8 cellular contexts compared by ENCODE assay signal in the genomic region with DNA sequence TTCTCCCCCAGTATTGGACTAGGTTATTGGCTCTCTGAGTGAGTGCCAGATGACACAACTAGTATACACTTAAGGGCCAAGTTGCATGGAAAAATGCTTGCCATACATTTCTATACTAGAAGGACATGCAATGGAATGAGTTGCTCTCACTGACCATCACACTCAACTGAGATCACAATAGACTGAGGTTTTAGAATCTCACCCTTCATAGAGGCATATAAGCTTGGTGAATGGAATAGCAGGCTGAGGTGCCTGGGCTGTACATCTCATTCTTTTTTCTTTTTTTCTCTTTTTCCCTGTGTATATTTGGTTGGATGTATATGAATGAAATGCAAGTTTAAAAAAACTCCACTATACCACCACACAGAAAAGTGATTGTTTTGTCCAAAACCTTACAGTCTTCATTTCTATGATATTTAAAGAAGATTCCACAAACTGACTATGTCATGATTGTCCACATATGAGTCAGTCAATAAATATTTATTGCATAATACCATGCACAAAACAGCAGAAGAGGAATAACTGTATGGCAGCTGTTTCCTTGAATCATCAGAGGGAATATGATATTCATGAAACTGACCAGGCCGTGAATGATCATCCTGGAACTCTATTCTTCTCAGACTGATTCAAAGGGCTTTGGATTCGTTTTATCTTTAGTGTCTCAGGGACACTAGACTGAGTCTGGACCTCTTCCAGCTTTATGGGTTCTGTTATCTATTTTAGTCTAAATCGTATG.
A peak's percentile ranks its signal among the peaks of the same experiment; 100 is the strongest.
DNase-seq lines count a peak whose midpoint lies in the region; ATAC-seq and TF ChIP-seq lines count a peak whose summit lies in the region.

No MANE protein-coding gene starts in this region.

- H3K4me3 Mint-ChIP-seq in WTC11 (no peak overlapping the region), endothelial cell (ENCODE audit: unreplicated experiment) (no peak overlapping the region)

- H3K36me3 Mint-ChIP-seq in WTC11 (no peaks in the 10 kb centered on the region), endothelial cell (ENCODE audit: low read depth, unreplicated experiment) (peaks cover 9% of the 10 kb centered on the region)

- H3K27me3 Mint-ChIP-seq in WTC11 (ENCODE audit: low read depth) (no peaks in the 10 kb centered on the region), endothelial cell (ENCODE audit: unreplicated experiment) (no peaks in the 10 kb centered on the region)

- POLR2A ChIA-PET in WTC11 (lab: Charles Lee) = no interaction called here

- TF ChIP-seq CTCF in WTC11 (IDR thresholded peaks at IDR 0.05) = no peak
- TF ChIP-seq CTCF in endothelial cell (IDR thresholded peaks at IDR 0.05; ENCODE audit: unreplicated experiment) = no peak

- peak; percentile 30 for ATAC-seq in esophagus mucosa
- ATAC-seq in sciatic nerve = peak; percentile 86
- no peak for ATAC-seq in WTC11
- no peak for ATAC-seq in HG02588 (IDR thresholded peaks at IDR 0.05; ENCODE audit: unreplicated experiment)
- ATAC-seq in GM19397 (IDR thresholded peaks at IDR 0.05; ENCODE audit: unreplicated experiment) = no peak

- H3K4me1 Mint-ChIP-seq in WTC11 (no peaks in the 10 kb centered on the region), endothelial cell (ENCODE audit: unreplicated experiment) (no peaks in the 10 kb centered on the region)

- no peaks in the 10 kb centered on the region for H3K9me3 Mint-ChIP-seq in WTC11
- no peaks in the 10 kb centered on the region for H3K9me3 Mint-ChIP-seq in endothelial cell (ENCODE audit: unreplicated experiment)

- no peak overlapping the region for H3K27ac Mint-ChIP-seq in WTC11
- H3K27ac Mint-ChIP-seq in endothelial cell (ENCODE audit: unreplicated experiment) = no peak overlapping the region

- CTCF ChIA-PET in WTC11 (lab: Charles Lee) = no interaction called here

- peak; percentile 68 for DNase-seq in GM04504 (ENCODE audit: low read depth)
- peak; percentile 90 for DNase-seq in RPMI7951 (ENCODE audit: low read depth)
- DNase-seq in sciatic nerve (ENCODE audit: low spot score) = no peak
- DNase-seq in WTC11 (ENCODE audit: low spot score) = no peak
- DNase-seq in endothelial cell (ENCODE audit: low spot score) = no peak

- intact Hi-C loops in sciatic nerve (cut with DNase I) = no loop called here

TF ChIP-seq in WTC11, 78 proteins besides CTCF, POLR2A, EP300 and RAD21:
- TF ChIP-seq SP1 (CRISPR knock-in tag; conservative IDR thresholded peaks at IDR 0.05) (no peak), RELA (CRISPR knock-in tag; IDR thresholded peaks at IDR 0.05; ENCODE audit: borderline replicate concordance) (no peak), PRRX2 (CRISPR knock-in tag; IDR thresholded peaks at IDR 0.05) (no peak), TCF7 (CRISPR knock-in tag; IDR thresholded peaks at IDR 0.05; ENCODE audit: low read depth) (no peak), CBFB (CRISPR knock-in tag; IDR thresholded peaks at IDR 0.05; ENCODE audit: low read depth) (no peak), ATF1 (CRISPR knock-in tag; IDR thresholded peaks at IDR 0.05) (no peak), IRF2 (CRISPR knock-in tag; IDR thresholded peaks at IDR 0.05; ENCODE audit: borderline replicate concordance, low read depth) (no peak), MYBL2 (CRISPR knock-in tag; IDR thresholded peaks at IDR 0.05) (no peak), ZMAT4 (CRISPR knock-in tag; IDR thresholded peaks at IDR 0.05) (no peak), GTF2I (CRISPR knock-in tag; conservative IDR thresholded peaks at IDR 0.05) (no peak), ZNF219 (CRISPR knock-in tag; IDR thresholded peaks at IDR 0.05; ENCODE audit: borderline replicate concordance) (no peak), JUN (CRISPR knock-in tag; IDR thresholded peaks at IDR 0.05) (no peak), ZNF121 (CRISPR knock-in tag; IDR thresholded peaks at IDR 0.05) (no peak), USF1 (CRISPR knock-in tag; IDR thresholded peaks at IDR 0.05) (no peak)
- TF ChIP-seq, protein P1, sequence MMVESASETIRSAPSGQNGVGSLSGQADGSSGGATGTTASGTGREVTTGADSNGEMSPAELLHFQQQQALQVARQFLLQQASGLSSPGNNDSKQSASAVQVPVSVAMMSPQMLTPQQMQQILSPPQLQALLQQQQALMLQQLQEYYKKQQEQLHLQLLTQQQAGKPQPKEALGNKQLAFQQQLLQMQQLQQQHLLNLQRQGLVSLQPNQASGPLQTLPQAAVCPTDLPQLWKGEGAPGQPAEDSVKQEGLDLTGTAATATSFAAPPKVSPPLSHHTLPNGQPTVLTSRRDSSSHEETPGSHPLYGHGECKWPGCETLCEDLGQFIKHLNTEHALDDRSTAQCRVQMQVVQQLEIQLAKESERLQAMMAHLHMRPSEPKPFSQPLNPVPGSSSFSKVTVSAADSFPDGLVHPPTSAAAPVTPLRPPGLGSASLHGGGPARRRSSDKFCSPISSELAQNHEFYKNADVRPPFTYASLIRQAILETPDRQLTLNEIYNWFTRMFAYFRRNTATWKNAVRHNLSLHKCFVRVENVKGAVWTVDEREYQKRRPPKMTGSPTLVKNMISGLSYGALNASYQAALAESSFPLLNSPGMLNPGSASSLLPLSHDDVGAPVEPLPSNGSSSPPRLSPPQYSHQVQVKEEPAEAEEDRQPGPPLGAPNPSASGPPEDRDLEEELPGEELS (CRISPR knock-in tag; IDR thresholded peaks at IDR 0.05) = no peak
- TF ChIP-seq, protein P2, sequence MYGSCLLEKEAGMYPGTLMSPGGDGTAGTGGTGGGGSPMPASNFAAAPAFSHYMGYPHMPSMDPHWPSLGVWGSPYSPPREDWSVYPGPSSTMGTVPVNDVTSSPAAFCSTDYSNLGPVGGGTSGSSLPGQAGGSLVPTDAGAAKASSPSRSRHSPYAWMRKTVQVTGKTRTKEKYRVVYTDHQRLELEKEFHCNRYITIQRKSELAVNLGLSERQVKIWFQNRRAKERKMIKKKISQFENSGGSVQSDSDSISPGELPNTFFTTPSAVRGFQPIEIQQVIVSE (CRISPR knock-in tag; IDR thresholded peaks at IDR 0.05; ENCODE audit: borderline replicate concordance) = no peak
- TF ChIP-seq, protein P3, sequence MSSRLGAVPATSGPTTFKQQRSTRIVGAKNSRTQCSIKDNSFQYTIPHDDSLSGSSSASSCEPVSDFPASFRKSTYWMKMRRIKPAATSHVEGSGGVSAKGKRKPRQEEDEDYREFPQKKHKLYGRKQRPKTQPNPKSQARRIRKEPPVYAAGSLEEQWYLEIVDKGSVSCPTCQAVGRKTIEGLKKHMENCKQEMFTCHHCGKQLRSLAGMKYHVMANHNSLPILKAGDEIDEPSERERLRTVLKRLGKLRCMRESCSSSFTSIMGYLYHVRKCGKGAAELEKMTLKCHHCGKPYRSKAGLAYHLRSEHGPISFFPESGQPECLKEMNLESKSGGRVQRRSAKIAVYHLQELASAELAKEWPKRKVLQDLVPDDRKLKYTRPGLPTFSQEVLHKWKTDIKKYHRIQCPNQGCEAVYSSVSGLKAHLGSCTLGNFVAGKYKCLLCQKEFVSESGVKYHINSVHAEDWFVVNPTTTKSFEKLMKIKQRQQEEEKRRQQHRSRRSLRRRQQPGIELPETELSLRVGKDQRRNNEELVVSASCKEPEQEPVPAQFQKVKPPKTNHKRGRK (CRISPR knock-in tag; IDR thresholded peaks at IDR 0.05; ENCODE audit: borderline replicate concordance) = no peak
- TF ChIP-seq, protein P4, sequence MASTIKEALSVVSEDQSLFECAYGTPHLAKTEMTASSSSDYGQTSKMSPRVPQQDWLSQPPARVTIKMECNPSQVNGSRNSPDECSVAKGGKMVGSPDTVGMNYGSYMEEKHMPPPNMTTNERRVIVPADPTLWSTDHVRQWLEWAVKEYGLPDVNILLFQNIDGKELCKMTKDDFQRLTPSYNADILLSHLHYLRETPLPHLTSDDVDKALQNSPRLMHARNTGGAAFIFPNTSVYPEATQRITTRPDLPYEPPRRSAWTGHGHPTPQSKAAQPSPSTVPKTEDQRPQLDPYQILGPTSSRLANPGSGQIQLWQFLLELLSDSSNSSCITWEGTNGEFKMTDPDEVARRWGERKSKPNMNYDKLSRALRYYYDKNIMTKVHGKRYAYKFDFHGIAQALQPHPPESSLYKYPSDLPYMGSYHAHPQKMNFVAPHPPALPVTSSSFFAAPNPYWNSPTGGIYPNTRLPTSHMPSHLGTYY (CRISPR knock-in tag; IDR thresholded peaks at IDR 0.05) = no peak

Comparison
In these comparisons a context has a peak if more than half of its experiments do, and no peak if none do; other contexts are left out.
1. DNase-seq: peak in GM04504 (single experiment) and RPMI7951 (single experiment); none in sciatic nerve (single experiment), WTC11 (single experiment) and endothelial cell (single experiment).
2. ATAC-seq: peak in esophagus mucosa (single experiment) and sciatic nerve (single experiment); none in WTC11 (single experiment), HG02588 (single experiment) and GM19397 (single experiment).